ENCODE assay signal across 8 cellular contexts in genomic region chr3:142209655-142210054, GRCh38. TPM values are rescaled to one million over a fixed set of nuclear protein-coding genes. Genes with fewer than 3 reads are reported as not detected.
A peak's percentile ranks its signal among the peaks of the same experiment; 100 is the strongest.
DNase-seq lines count a peak whose midpoint lies in the region; TF ChIP-seq lines count a peak whose summit lies in the region.

No MANE protein-coding gene starts in this region.

- H3K4me3 ChIP-seq in fibroblast of mammary gland (ENCODE audit: control insufficient read depth, low read depth, low read length), result peak overlapping the region; percentile 8

- DNase-seq in AG20443 (ENCODE audit: low spot score), result peak; percentile 83
- peak; percentile 72 for DNase-seq in RPMI7951 (ENCODE audit: low read depth)
- DNase-seq in fibroblast of mammary gland (ENCODE audit: low read depth), result peak; percentile 96
- DNase-seq in occipital lobe (lab: John Stamatoyannopoulos, UW), result peak; percentile 5
- no peak for DNase-seq in activated CD4-positive, alpha-beta T cell treated with anti-CD3 and anti-CD28 coated beads for 4 hours
- no peak for DNase-seq in mesenteric fat pad (ENCODE audit: low spot score)
- DNase-seq in GDM1 (lab: John Stamatoyannopoulos, UW), result no peak
- DNase-seq in activated CD8-positive, alpha-beta memory T cell treated with anti-CD3 and anti-CD28 coated beads, Interleukin-2, amount 50 U/mL, for 48 hours, result no peak

- TF ChIP-seq CTCF in fibroblast of mammary gland (conservative IDR thresholded peaks at IDR 0.05; ENCODE audit: control insufficient read depth, insufficient read depth, low read depth, low read length), result no peak

RNA-seq across cellular contexts. Expression of gene GK5, which starts 15.7 kb away (rescaled TPM):
- 8.5 and 9.4 TPM in 2 replicates for total RNA-seq in RPMI7951 (2014; rRNA removed; shearing (Covaris generic))
- 20.6 TPM for total RNA-seq in occipital lobe
- 43.5 TPM for total RNA-seq in mesenteric fat pad

Comparison
In these comparisons a context has a peak if more than half of its experiments do, and no peak if none do; other contexts are left out.
1. DNase-seq: peak in AG20443 (single experiment), RPMI7951 (single experiment), fibroblast of mammary gland (single experiment) and occipital lobe (single experiment); none in activated CD4-positive, alpha-beta T cell treated with anti-CD3 and anti-CD28 coated beads for 4 hours (0 of 2), mesenteric fat pad (single experiment), GDM1 (single experiment) and activated CD8-positive, alpha-beta memory T cell treated with anti-CD3 and anti-CD28 coated beads, Interleukin-2, amount 50 U/mL, for 48 hours (single experiment).